21 cellular contexts compared by ENCODE assay signal in genomic region chr16:81324808-81325207, GRCh38.
"Had no signal": no experiment of that assay in that cellular context is flagged by ENCODE, and none has a peak within 500 bp of the region (broad histone marks: within the 10 kb centered on the region; RNA-seq: fewer than 3 reads in every experiment).

No MANE protein-coding gene starts in this region.

- H3K36me3 Mint-ChIP-seq: natural killer cell had no signal

- H3K27me3 ChIP-seq: body of pancreas, esophagus muscularis mucosa, tibial nerve, vagina had no signal

- H3K27me3 Mint-ChIP-seq: activated CD4-positive, alpha-beta memory T cell treated with anti-CD3 and anti-CD28 coated beads for 36 hours; activated CD4-positive, alpha-beta T cell treated with anti-CD3 and anti-CD28 coated beads for 36 hours; activated naive CD8-positive, alpha-beta T cell; activated T-cell treated with anti-CD3 and anti-CD28 coated beads, Interleukin-2, amount 50 U/mL, for 24 hours; central memory CD8-positive, alpha-beta T cell had no signal

- H3K4me3 Mint-ChIP-seq: activated CD4-positive, alpha-beta memory T cell treated with anti-CD3 and anti-CD28 coated beads for 36 hours; activated CD4-positive, alpha-beta T cell treated with anti-CD3 and anti-CD28 coated beads for 36 hours; activated naive CD8-positive, alpha-beta T cell; activated T-cell treated with anti-CD3 and anti-CD28 coated beads, Interleukin-2, amount 50 U/mL, for 24 hours; central memory CD8-positive, alpha-beta T cell; natural killer cell had no signal

- H3K27ac Mint-ChIP-seq: activated CD4-positive, alpha-beta memory T cell treated with anti-CD3 and anti-CD28 coated beads for 36 hours; activated CD4-positive, alpha-beta T cell treated with anti-CD3 and anti-CD28 coated beads for 36 hours; activated naive CD8-positive, alpha-beta T cell; activated T-cell treated with anti-CD3 and anti-CD28 coated beads, Interleukin-2, amount 50 U/mL, for 24 hours; natural killer cell had no signal

- H3K4me1 ChIP-seq: body of pancreas had no signal

- H3K27ac ChIP-seq: body of pancreas, coronary artery, esophagus muscularis mucosa, tibial nerve, vagina had no signal

- ATAC-seq: activated CD4-positive, alpha-beta T cell treated with anti-CD3 and anti-CD28 coated beads for 36 hours; body of pancreas; left ventricle myocardium superior; natural killer cell had no signal

- H3K9me3 Mint-ChIP-seq: activated CD4-positive, alpha-beta memory T cell treated with anti-CD3 and anti-CD28 coated beads for 36 hours; activated T-cell treated with anti-CD3 and anti-CD28 coated beads, Interleukin-2, amount 50 U/mL, for 24 hours; central memory CD8-positive, alpha-beta T cell; natural killer cell had no signal

- H3K36me3 ChIP-seq: esophagus muscularis mucosa, tibial nerve, vagina had no signal

- H3K9me3 ChIP-seq: body of pancreas, esophagus muscularis mucosa, tibial nerve, vagina had no signal

- DNase-seq: activated CD4-positive, alpha-beta memory T cell treated with anti-CD3 and anti-CD28 coated beads for 36 hours; activated CD4-positive, alpha-beta T cell treated with anti-CD3 and anti-CD28 coated beads for 36 hours; activated gamma-delta T cell; activated T-cell treated with anti-CD3 and anti-CD28 coated beads, Interleukin-2, amount 50 U/mL, for 24 hours; amniotic stem cell; body of pancreas; foreskin melanocyte; kidney glomerular epithelial cell; left ventricle myocardium superior; mesenchymal stem cell; natural killer cell; small intestine; stimulated activated CD4-positive, alpha-beta T cell treated with anti-CD3 and anti-CD28 coated beads, Interleukin-4, amount 100 ng/mL, for 4 hours; stimulated activated CD8-positive, alpha-beta memory T cell treated with anti-CD3 and anti-CD28 coated beads, Interleukin-4, amount 100 ng/mL, for 48 hours; stimulated activated naive CD4-positive, alpha-beta T cell treated with Interleukin-2 at 50 U/mL for 16 hours had no signal

- H3K4me3 ChIP-seq: body of pancreas, coronary artery, esophagus muscularis mucosa, tibial nerve, vagina had no signal
